1 cellular context compared by ENCODE assay signal in the genomic region with DNA sequence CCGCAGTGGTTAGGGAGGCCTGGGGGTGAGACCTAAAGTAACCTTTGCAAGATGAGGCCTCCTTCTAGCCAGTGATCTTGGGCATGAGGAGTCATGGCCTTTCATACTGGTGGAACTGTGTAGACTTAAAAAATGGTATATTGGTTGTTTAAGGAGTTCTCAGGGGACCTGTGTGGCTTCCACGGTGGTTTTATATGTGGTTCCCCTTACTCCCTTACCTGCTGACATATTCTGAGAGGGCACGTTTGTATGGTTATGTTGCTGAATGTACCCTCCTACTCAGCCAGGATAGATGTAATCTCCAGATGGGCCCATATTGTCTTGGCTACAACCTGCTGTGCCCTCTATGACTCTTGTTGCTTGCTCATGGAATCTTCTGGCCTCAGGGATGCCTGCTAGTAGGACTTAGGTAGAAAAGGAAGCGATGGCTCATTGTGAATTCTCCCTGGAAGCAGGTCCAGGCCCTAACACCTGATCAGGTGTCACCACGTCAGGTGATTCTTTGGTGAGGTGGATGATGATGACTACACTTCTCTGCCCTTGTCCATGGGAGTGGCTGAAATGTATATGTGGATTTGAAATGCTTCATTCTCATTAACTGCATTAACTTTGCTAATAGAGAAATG.
TF ChIP-seq lines count a peak whose summit lies in the region.

No MANE protein-coding gene starts in this region.

TF ChIP-seq in GM12878, 131 proteins besides CTCF, POLR2A, EP300 and RAD21 (continues in another document):
- TF ChIP-seq, protein P1, sequence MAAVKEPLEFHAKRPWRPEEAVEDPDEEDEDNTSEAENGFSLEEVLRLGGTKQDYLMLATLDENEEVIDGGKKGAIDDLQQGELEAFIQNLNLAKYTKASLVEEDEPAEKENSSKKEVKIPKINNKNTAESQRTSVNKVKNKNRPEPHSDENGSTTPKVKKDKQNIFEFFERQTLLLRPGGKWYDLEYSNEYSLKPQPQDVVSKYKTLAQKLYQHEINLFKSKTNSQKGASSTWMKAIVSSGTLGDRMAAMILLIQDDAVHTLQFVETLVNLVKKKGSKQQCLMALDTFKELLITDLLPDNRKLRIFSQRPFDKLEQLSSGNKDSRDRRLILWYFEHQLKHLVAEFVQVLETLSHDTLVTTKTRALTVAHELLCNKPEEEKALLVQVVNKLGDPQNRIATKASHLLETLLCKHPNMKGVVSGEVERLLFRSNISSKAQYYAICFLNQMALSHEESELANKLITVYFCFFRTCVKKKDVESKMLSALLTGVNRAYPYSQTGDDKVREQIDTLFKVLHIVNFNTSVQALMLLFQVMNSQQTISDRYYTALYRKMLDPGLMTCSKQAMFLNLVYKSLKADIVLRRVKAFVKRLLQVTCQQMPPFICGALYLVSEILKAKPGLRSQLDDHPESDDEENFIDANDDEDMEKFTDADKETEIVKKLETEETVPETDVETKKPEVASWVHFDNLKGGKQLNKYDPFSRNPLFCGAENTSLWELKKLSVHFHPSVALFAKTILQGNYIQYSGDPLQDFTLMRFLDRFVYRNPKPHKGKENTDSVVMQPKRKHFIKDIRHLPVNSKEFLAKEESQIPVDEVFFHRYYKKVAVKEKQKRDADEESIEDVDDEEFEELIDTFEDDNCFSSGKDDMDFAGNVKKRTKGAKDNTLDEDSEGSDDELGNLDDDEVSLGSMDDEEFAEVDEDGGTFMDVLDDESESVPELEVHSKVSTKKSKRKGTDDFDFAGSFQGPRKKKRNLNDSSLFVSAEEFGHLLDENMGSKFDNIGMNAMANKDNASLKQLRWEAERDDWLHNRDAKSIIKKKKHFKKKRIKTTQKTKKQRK (IDR thresholded peaks at IDR 0.05; ENCODE audit: low read depth, low read length), result no peak
- TF ChIP-seq RCOR1 (conservative IDR thresholded peaks at IDR 0.05; ENCODE audit: low read depth, low read length), result no peak
- TF ChIP-seq, protein P2, sequence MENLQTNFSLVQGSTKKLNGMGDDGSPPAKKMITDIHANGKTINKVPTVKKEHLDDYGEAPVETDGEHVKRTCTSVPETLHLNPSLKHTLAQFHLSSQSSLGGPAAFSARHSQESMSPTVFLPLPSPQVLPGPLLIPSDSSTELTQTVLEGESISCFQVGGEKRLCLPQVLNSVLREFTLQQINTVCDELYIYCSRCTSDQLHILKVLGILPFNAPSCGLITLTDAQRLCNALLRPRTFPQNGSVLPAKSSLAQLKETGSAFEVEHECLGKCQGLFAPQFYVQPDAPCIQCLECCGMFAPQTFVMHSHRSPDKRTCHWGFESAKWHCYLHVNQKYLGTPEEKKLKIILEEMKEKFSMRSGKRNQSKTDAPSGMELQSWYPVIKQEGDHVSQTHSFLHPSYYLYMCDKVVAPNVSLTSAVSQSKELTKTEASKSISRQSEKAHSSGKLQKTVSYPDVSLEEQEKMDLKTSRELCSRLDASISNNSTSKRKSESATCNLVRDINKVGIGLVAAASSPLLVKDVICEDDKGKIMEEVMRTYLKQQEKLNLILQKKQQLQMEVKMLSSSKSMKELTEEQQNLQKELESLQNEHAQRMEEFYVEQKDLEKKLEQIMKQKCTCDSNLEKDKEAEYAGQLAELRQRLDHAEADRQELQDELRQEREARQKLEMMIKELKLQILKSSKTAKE (IDR thresholded peaks at IDR 0.05; ENCODE audit: low read depth, poor library complexity, severe bottlenecking), result peak; percentile 45
- peak; percentile 36; the same call in 1 of the 2 replicates for TF ChIP-seq MTA2 (IDR thresholded peaks at IDR 0.05; ENCODE audit: low read depth)
- TF ChIP-seq, protein P3, sequence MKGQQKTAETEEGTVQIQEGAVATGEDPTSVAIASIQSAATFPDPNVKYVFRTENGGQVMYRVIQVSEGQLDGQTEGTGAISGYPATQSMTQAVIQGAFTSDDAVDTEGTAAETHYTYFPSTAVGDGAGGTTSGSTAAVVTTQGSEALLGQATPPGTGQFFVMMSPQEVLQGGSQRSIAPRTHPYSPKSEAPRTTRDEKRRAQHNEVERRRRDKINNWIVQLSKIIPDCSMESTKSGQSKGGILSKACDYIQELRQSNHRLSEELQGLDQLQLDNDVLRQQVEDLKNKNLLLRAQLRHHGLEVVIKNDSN (IDR thresholded peaks at IDR 0.05; ENCODE audit: borderline replicate concordance, extremely low read length, insufficient read depth, low read depth, low read length), result no peak
- no peak for TF ChIP-seq ZNF622 (IDR thresholded peaks at IDR 0.05)
- TF ChIP-seq NFIC (IDR thresholded peaks at IDR 0.05; ENCODE audit: low read depth, low read length), result 0 out of 2 replicates have a peak, but pooled peaks have one; percentile 32
- no peak for TF ChIP-seq POU2F2 (IDR thresholded peaks at IDR 0.05; ENCODE audit: borderline replicate concordance, low read depth, low read length)
- no peak for TF ChIP-seq DPF2 (IDR thresholded peaks at IDR 0.05)
- peak; percentile 91 to 93 for TF ChIP-seq BHLHE40 (IDR thresholded peaks at IDR 0.05; ENCODE audit: borderline replicate concordance in 1 of 2, low read depth in 2 of 2, low read length in 1 of 2)
- no peak for TF ChIP-seq POLR2AphosphoS2 (IDR thresholded peaks at IDR 0.05; ENCODE audit: low read depth, low read length)
- TF ChIP-seq, protein P4, sequence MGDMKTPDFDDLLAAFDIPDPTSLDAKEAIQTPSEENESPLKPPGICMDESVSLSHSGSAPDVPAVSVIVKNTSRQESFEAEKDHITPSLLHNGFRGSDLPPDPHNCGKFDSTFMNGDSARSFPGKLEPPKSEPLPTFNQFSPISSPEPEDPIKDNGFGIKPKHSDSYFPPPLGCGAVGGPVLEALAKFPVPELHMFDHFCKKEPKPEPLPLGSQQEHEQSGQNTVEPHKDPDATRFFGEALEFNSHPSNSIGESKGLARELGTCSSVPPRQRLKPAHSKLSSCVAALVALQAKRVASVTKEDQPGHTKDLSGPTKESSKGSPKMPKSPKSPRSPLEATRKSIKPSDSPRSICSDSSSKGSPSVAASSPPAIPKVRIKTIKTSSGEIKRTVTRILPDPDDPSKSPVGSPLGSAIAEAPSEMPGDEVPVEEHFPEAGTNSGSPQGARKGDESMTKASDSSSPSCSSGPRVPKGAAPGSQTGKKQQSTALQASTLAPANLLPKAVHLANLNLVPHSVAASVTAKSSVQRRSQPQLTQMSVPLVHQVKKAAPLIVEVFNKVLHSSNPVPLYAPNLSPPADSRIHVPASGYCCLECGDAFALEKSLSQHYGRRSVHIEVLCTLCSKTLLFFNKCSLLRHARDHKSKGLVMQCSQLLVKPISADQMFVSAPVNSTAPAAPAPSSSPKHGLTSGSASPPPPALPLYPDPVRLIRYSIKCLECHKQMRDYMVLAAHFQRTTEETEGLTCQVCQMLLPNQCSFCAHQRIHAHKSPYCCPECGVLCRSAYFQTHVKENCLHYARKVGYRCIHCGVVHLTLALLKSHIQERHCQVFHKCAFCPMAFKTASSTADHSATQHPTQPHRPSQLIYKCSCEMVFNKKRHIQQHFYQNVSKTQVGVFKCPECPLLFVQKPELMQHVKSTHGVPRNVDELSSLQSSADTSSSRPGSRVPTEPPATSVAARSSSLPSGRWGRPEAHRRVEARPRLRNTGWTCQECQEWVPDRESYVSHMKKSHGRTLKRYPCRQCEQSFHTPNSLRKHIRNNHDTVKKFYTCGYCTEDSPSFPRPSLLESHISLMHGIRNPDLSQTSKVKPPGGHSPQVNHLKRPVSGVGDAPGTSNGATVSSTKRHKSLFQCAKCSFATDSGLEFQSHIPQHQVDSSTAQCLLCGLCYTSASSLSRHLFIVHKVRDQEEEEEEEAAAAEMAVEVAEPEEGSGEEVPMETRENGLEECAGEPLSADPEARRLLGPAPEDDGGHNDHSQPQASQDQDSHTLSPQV (IDR thresholded peaks at IDR 0.05), result no peak
- no peak for TF ChIP-seq KLF5 (IDR thresholded peaks at IDR 0.05; ENCODE audit: partially characterized antibody)
- no peak for TF ChIP-seq ZBED1 (IDR thresholded peaks at IDR 0.05; ENCODE audit: borderline replicate concordance)
- TF ChIP-seq, protein P5, sequence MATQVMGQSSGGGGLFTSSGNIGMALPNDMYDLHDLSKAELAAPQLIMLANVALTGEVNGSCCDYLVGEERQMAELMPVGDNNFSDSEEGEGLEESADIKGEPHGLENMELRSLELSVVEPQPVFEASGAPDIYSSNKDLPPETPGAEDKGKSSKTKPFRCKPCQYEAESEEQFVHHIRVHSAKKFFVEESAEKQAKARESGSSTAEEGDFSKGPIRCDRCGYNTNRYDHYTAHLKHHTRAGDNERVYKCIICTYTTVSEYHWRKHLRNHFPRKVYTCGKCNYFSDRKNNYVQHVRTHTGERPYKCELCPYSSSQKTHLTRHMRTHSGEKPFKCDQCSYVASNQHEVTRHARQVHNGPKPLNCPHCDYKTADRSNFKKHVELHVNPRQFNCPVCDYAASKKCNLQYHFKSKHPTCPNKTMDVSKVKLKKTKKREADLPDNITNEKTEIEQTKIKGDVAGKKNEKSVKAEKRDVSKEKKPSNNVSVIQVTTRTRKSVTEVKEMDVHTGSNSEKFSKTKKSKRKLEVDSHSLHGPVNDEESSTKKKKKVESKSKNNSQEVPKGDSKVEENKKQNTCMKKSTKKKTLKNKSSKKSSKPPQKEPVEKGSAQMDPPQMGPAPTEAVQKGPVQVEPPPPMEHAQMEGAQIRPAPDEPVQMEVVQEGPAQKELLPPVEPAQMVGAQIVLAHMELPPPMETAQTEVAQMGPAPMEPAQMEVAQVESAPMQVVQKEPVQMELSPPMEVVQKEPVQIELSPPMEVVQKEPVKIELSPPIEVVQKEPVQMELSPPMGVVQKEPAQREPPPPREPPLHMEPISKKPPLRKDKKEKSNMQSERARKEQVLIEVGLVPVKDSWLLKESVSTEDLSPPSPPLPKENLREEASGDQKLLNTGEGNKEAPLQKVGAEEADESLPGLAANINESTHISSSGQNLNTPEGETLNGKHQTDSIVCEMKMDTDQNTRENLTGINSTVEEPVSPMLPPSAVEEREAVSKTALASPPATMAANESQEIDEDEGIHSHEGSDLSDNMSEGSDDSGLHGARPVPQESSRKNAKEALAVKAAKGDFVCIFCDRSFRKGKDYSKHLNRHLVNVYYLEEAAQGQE (IDR thresholded peaks at IDR 0.05; ENCODE audit: low read depth, low read length), result no peak
- TF ChIP-seq PML (IDR thresholded peaks at IDR 0.05; ENCODE audit: low read length), result no peak
- TF ChIP-seq, protein P6, sequence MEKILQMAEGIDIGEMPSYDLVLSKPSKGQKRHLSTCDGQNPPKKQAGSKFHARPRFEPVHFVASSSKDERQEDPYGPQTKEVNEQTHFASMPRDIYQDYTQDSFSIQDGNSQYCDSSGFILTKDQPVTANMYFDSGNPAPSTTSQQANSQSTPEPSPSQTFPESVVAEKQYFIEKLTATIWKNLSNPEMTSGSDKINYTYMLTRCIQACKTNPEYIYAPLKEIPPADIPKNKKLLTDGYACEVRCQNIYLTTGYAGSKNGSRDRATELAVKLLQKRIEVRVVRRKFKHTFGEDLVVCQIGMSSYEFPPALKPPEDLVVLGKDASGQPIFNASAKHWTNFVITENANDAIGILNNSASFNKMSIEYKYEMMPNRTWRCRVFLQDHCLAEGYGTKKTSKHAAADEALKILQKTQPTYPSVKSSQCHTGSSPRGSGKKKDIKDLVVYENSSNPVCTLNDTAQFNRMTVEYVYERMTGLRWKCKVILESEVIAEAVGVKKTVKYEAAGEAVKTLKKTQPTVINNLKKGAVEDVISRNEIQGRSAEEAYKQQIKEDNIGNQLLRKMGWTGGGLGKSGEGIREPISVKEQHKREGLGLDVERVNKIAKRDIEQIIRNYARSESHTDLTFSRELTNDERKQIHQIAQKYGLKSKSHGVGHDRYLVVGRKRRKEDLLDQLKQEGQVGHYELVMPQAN (conservative IDR thresholded peaks at IDR 0.05), result no peak
- TF ChIP-seq MEF2A (IDR thresholded peaks at IDR 0.05; ENCODE audit: insufficient read depth, low read depth, low read length), result no peak
- TF ChIP-seq SPI1 (IDR thresholded peaks at IDR 0.05; ENCODE audit: borderline replicate concordance, insufficient read depth, low read depth, low read length), result no peak
- TF ChIP-seq IRF4 (IDR thresholded peaks at IDR 0.05; ENCODE audit: low read depth, low read length), result 0 out of 2 replicates have a peak, but pooled peaks have one; percentile 11
- TF ChIP-seq FOS (IDR thresholded peaks at IDR 0.05; ENCODE audit: borderline replicate concordance, extremely low read depth, insufficient read length), result no peak
- TF ChIP-seq, protein P7, sequence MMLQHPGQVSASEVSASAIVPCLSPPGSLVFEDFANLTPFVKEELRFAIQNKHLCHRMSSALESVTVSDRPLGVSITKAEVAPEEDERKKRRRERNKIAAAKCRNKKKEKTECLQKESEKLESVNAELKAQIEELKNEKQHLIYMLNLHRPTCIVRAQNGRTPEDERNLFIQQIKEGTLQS (IDR thresholded peaks at IDR 0.05; ENCODE audit: borderline replicate concordance, extremely low read depth, low read depth, low read length), result no peak
- TF ChIP-seq SIX5 (IDR thresholded peaks at IDR 0.05; ENCODE audit: low read depth, low read length, severe bottlenecking), result no peak
- TF ChIP-seq, protein P8, sequence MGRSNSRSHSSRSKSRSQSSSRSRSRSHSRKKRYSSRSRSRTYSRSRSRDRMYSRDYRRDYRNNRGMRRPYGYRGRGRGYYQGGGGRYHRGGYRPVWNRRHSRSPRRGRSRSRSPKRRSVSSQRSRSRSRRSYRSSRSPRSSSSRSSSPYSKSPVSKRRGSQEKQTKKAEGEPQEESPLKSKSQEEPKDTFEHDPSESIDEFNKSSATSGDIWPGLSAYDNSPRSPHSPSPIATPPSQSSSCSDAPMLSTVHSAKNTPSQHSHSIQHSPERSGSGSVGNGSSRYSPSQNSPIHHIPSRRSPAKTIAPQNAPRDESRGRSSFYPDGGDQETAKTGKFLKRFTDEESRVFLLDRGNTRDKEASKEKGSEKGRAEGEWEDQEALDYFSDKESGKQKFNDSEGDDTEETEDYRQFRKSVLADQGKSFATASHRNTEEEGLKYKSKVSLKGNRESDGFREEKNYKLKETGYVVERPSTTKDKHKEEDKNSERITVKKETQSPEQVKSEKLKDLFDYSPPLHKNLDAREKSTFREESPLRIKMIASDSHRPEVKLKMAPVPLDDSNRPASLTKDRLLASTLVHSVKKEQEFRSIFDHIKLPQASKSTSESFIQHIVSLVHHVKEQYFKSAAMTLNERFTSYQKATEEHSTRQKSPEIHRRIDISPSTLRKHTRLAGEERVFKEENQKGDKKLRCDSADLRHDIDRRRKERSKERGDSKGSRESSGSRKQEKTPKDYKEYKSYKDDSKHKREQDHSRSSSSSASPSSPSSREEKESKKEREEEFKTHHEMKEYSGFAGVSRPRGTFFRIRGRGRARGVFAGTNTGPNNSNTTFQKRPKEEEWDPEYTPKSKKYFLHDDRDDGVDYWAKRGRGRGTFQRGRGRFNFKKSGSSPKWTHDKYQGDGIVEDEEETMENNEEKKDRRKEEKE (IDR thresholded peaks at IDR 0.05), result no peak
- TF ChIP-seq, protein P9, sequence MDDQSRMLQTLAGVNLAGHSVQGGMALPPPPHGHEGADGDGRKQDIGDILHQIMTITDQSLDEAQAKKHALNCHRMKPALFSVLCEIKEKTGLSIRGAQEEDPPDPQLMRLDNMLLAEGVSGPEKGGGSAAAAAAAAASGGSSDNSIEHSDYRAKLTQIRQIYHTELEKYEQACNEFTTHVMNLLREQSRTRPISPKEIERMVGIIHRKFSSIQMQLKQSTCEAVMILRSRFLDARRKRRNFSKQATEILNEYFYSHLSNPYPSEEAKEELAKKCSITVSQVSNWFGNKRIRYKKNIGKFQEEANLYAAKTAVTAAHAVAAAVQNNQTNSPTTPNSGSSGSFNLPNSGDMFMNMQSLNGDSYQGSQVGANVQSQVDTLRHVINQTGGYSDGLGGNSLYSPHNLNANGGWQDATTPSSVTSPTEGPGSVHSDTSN (IDR thresholded peaks at IDR 0.05; ENCODE audit: insufficient replicate concordance, low read depth, low read length), result no peak
- TF ChIP-seq EED (IDR thresholded peaks at IDR 0.05; ENCODE audit: low read depth), result no peak
- no peak for TF ChIP-seq YBX1 (IDR thresholded peaks at IDR 0.05)
- TF ChIP-seq WRNIP1 (IDR thresholded peaks at IDR 0.05; ENCODE audit: borderline replicate concordance, low read depth, low read length), result no peak
- no peak for TF ChIP-seq TCF12 (IDR thresholded peaks at IDR 0.05; ENCODE audit: low read depth, low read length)
- peak; percentile 89 for TF ChIP-seq ZSCAN29 (IDR thresholded peaks at IDR 0.05)
- no peak for TF ChIP-seq NFYA (IDR thresholded peaks at IDR 0.05; ENCODE audit: borderline replicate concordance, low read depth, low read length)
- TF ChIP-seq ATF7 (IDR thresholded peaks at IDR 0.05; ENCODE audit: low read depth), result peak; percentile 17; the same call in 1 of the 2 replicates
- no peak for TF ChIP-seq RFX5 (IDR thresholded peaks at IDR 0.05; ENCODE audit: low read depth, low read length)
- no peak for TF ChIP-seq JUNB (IDR thresholded peaks at IDR 0.05)
